Comparison of ENCODE assay signal across 14 cellular contexts in genomic region chr2:160576054-160576499, GRCh38.
DNase-seq lines count a peak whose midpoint lies in the region; ATAC-seq and TF ChIP-seq lines count a peak whose summit lies in the region.
"Had no signal": no experiment of that assay in that cellular context is flagged by ENCODE, and none has a peak within 500 bp of the region (broad histone marks: within the 10 kb centered on the region; RNA-seq: fewer than 3 reads in every experiment).

No MANE protein-coding gene starts in this region.

- no peaks in the 10 kb centered on the region for H3K4me1 Mint-ChIP-seq in activated CD4-positive, alpha-beta T cell treated with anti-CD3 and anti-CD28 coated beads, Interleukin-2, amount 10 ng/mL, durations not matched to agents 7 days and 5 days
- peaks cover 16% of the 10 kb centered on the region for H3K4me1 Mint-ChIP-seq in HFFc6 (ENCODE audit: low read depth)

- peaks cover 27% of the 10 kb centered on the region for H3K4me1 ChIP-seq in adipocyte (ENCODE audit: control insufficient read depth, insufficient read depth, low read length)

- H3K36me3 ChIP-seq in adipocyte (ENCODE audit: control insufficient read depth, insufficient read depth, low read length, severe bottlenecking) = no peaks in the 10 kb centered on the region
- H3K36me3 ChIP-seq: stomach had no signal

- H3K9ac ChIP-seq in adipocyte (ENCODE audit: low read length) = peak overlapping the region; percentile 57

- ATAC-seq in GM19351 (IDR thresholded peaks at IDR 0.05; ENCODE audit: unreplicated experiment) = peak; percentile 6
- ATAC-seq: HCT116 had no signal

- peak overlapping the region; percentile 31 for H3K4me3 ChIP-seq in adipocyte (ENCODE audit: low read length)
- H3K4me3 ChIP-seq in fibroblast of villous mesenchyme (ENCODE audit: low read depth, low read length) = no peak overlapping the region
- no peak overlapping the region for H3K4me3 ChIP-seq in skeletal muscle cell (ENCODE audit: low read depth, low read length)
- H3K4me3 ChIP-seq: stomach had no signal

- H3K27me3 ChIP-seq in adipocyte (replicated peaks; ENCODE audit: control insufficient read depth, insufficient read depth, low read length) = no peaks in the 10 kb centered on the region
- H3K27me3 ChIP-seq: stomach had no signal

- H3K9me3 ChIP-seq in adipocyte (ENCODE audit: control insufficient read depth, low read length) = peaks cover 11% of the 10 kb centered on the region

- CTCF ChIA-PET in activated CD4-positive, alpha-beta T cell treated with anti-CD3 and anti-CD28 coated beads, Interleukin-2, amount 10 ng/mL, durations not matched to agents 7 days and 5 days (lab: Charles Lee) = no interaction called here

- peaks cover 7% of the 10 kb centered on the region for H3K9me3 Mint-ChIP-seq in activated CD4-positive, alpha-beta T cell treated with anti-CD3 and anti-CD28 coated beads, Interleukin-2, amount 10 ng/mL, durations not matched to agents 7 days and 5 days
- no peaks in the 10 kb centered on the region for H3K9me3 Mint-ChIP-seq in HFFc6

- no peak overlapping the region for H3K27ac Mint-ChIP-seq in activated CD4-positive, alpha-beta T cell treated with anti-CD3 and anti-CD28 coated beads, Interleukin-2, amount 10 ng/mL, durations not matched to agents 7 days and 5 days
- no peak overlapping the region for H3K27ac Mint-ChIP-seq in HFFc6
- H3K27ac Mint-ChIP-seq: activated T-helper 2 cell treated with anti-CD3 and anti-CD28 coated beads, Interferon-gamma antibody, Interleukin-2, Interleukin-4, amounts not matched to agents 10 μg/mL and 5 μg/mL and 100 μg/mL, durations not matched to agents 14 hours and 24 hours and 36 hours had no signal

- peaks cover 1% of the 10 kb centered on the region for H3K36me3 Mint-ChIP-seq in activated CD4-positive, alpha-beta T cell treated with anti-CD3 and anti-CD28 coated beads, Interleukin-2, amount 10 ng/mL, durations not matched to agents 7 days and 5 days (ENCODE audit: low read depth)
- no peaks in the 10 kb centered on the region for H3K36me3 Mint-ChIP-seq in HFFc6 (ENCODE audit: low read depth)

- POLR2A ChIA-PET in activated CD4-positive, alpha-beta T cell treated with anti-CD3 and anti-CD28 coated beads, Interleukin-2, amount 10 ng/mL, durations not matched to agents 7 days and 5 days (lab: Charles Lee) = no interaction called here

- no peaks in the 10 kb centered on the region for H3K27me3 Mint-ChIP-seq in activated CD4-positive, alpha-beta T cell treated with anti-CD3 and anti-CD28 coated beads, Interleukin-2, amount 10 ng/mL, durations not matched to agents 7 days and 5 days
- H3K27me3 Mint-ChIP-seq in HFFc6 (ENCODE audit: insufficient read depth) = no peaks in the 10 kb centered on the region

- no peak for TF ChIP-seq CTCF in fibroblast of villous mesenchyme (IDR thresholded peaks at IDR 0.05; ENCODE audit: insufficient read depth, low read depth, low read length)
- no peak for TF ChIP-seq CTCF in HFFc6 (IDR thresholded peaks at IDR 0.05)

- DNase-seq in adipocyte (ENCODE audit: low read depth) (peak; percentile 60), fibroblast of villous mesenchyme (ENCODE audit: low read depth) (peak; percentile 38), skeletal muscle cell (ENCODE audit: low read depth) (peak; percentile 64), HuH-7 (ENCODE audit: low spot score) (no peak), HFFc6 (no peak)
- DNase-seq in activated CD4-positive, alpha-beta T cell treated with anti-CD3 and anti-CD28 coated beads, Interleukin-2, amount 10 ng/mL, durations not matched to agents 7 days and 5 days = no peak
- DNase-seq: activated CD4-positive, alpha-beta T cell treated with anti-CD3 and anti-CD28 coated beads, Interleukin-2, amount 50 U/mL, for 48 hours; central memory CD4-positive, alpha-beta T cell; NCI-H526; stomach; T1000 had no signal

- H3K4me3 Mint-ChIP-seq in activated CD4-positive, alpha-beta T cell treated with anti-CD3 and anti-CD28 coated beads, Interleukin-2, amount 10 ng/mL, durations not matched to agents 7 days and 5 days = no peak overlapping the region
- no peak overlapping the region for H3K4me3 Mint-ChIP-seq in HFFc6

Comparison
In these comparisons a context has a peak if more than half of its experiments do, and no peak if none do; other contexts are left out.
1. DNase-seq: peak in adipocyte (single experiment), fibroblast of villous mesenchyme (single experiment) and skeletal muscle cell (single experiment); none in activated CD4-positive, alpha-beta T cell treated with anti-CD3 and anti-CD28 coated beads, Interleukin-2, amount 10 ng/mL, durations not matched to agents 7 days and 5 days (single experiment), HuH-7 (single experiment) and HFFc6 (single experiment).